In genomic region chr5:132007399-132008162, GRCh38 we compare ENCODE assay signal across 9 cellular contexts. TPM values are rescaled to one million over a fixed set of nuclear protein-coding genes. Genes with fewer than 3 reads are reported as not detected.
A peak's percentile ranks its signal among the peaks of the same experiment; 100 is the strongest.
DNase-seq lines count a peak whose midpoint lies in the region; ATAC-seq and TF ChIP-seq lines count a peak whose summit lies in the region.
"Had no signal": no experiment of that assay in that cellular context is flagged by ENCODE, and none has a peak within 500 bp of the region (broad histone marks: within the 10 kb centered on the region; RNA-seq: fewer than 3 reads in every experiment).

No MANE protein-coding gene starts in this region.

- H3K36me3 ChIP-seq in PC-3 (ENCODE audit: low read depth, low read length) = no peaks in the 10 kb centered on the region

- no peak overlapping the region for H3K4me2 ChIP-seq in PC-3 (ENCODE audit: low read length)

- no peaks in the 10 kb centered on the region for H4K20me1 ChIP-seq in PC-3 (ENCODE audit: low read length)

- H3K4me1 ChIP-seq in PC-3 (ENCODE audit: insufficient read depth, low read length) = no peaks in the 10 kb centered on the region

- POLR2A ChIA-PET in PC-3 (lab: Charles Lee; ENCODE audit: unreplicated experiment) = no interaction called here

- no peak overlapping the region for H3K9ac ChIP-seq in PC-3 (ENCODE audit: low read length)

- no peak overlapping the region for H3K4me3 ChIP-seq in PC-3 (ENCODE audit: low read length)

- peak; percentile 53 for ATAC-seq in GM21367 (IDR thresholded peaks at IDR 0.05; ENCODE audit: unreplicated experiment)
- peak; percentile 78 for ATAC-seq in PC-3
- peak; percentile 76 for ATAC-seq in esophagus mucosa
- peak; percentile 64 to 68 for ATAC-seq in naive B cell (ENCODE audit: low read depth in 2 of 2)

- H2AFZ ChIP-seq in PC-3 (ENCODE audit: low read length) = no peak overlapping the region

- no peaks in the 10 kb centered on the region for H3F3A ChIP-seq in PC-3 (ENCODE audit: low read length, unreplicated experiment)

- H3K9me3 ChIP-seq in PC-3 (ENCODE audit: low read length) = no peaks in the 10 kb centered on the region

- DNase-seq in Calu3 (peak; percentile 91), HUDEP-2 (lab: John Stamatoyannopoulos, UW; ENCODE audit: unreplicated experiment in 76 of 76) (peak in 73 of 76 experiments; percentile 3 to 86 (median 59)), PC-3 (peak; percentile 80), activated T-cell treated with anti-CD3 and anti-CD28 coated beads for 48 hours (ENCODE audit: low read depth) (peak; percentile 62), naive B cell (peak; percentile 65)
- DNase-seq in stimulated activated naive CD4-positive, alpha-beta T cell (lab: John Stamatoyannopoulos, UW) = peak; percentile 29 to 78 (median 60)

- no peaks in the 10 kb centered on the region for H3K79me2 ChIP-seq in PC-3 (ENCODE audit: low read length)

- no TSS peak for BruUV-seq in Calu3 (replicated peaks; lab: Mats Ljungman, UMichigan)
- no TSS peak for BruUV-seq in PC-3 (replicated peaks; lab: Mats Ljungman, UMichigan)

- H3K4me3 Mint-ChIP-seq in Calu3 (ENCODE audit: low read depth, unreplicated experiment) = no peak overlapping the region
- H3K4me3 Mint-ChIP-seq in naive B cell = no peak overlapping the region
- H3K4me3 Mint-ChIP-seq: dendritic cell treated with granulocyte-macrophage colony-stimulating factor and Interleukin-4, amounts not matched to agents 40 ng/mL and 50 ng/mL, for 4 days had no signal

- H3K9me3 Mint-ChIP-seq in Calu3 (ENCODE audit: low read depth, unreplicated experiment) (no peaks in the 10 kb centered on the region), naive B cell (peaks cover 0 to 2% (median 0%) of the 10 kb centered on the region in 7 donors)
- H3K9me3 Mint-ChIP-seq: dendritic cell treated with granulocyte-macrophage colony-stimulating factor and Interleukin-4, amounts not matched to agents 40 ng/mL and 50 ng/mL, for 4 days had no signal

- no peak overlapping the region for H3K27ac Mint-ChIP-seq in Calu3 (ENCODE audit: unreplicated experiment)
- H3K27ac Mint-ChIP-seq in naive B cell = no peak overlapping the region
- H3K27ac Mint-ChIP-seq: dendritic cell treated with granulocyte-macrophage colony-stimulating factor and Interleukin-4, amounts not matched to agents 40 ng/mL and 50 ng/mL, for 4 days had no signal

- H3K36me3 Mint-ChIP-seq in Calu3 (ENCODE audit: insufficient read depth, unreplicated experiment) = peaks cover 11% of the 10 kb centered on the region
- no peaks in the 10 kb centered on the region for H3K36me3 Mint-ChIP-seq in naive B cell

- no peak overlapping the region for H3K27ac ChIP-seq in PC-3 (ENCODE audit: low read length)

- no peaks in the 10 kb centered on the region for H3K27me3 ChIP-seq in PC-3 (ENCODE audit: low read length)

- TF ChIP-seq CTCF in Calu3 (IDR thresholded peaks at IDR 0.05; ENCODE audit: unreplicated experiment) (peak; percentile 81), PC-3 (conservative IDR thresholded peaks at IDR 0.05; ENCODE audit: low read depth, low read length) (peak; percentile 79)

- H3K4me1 Mint-ChIP-seq in Calu3 (ENCODE audit: low read depth, unreplicated experiment) (peaks cover 4% of the 10 kb centered on the region), naive B cell (peaks cover 11 to 16% (median 11%) of the 10 kb centered on the region in 3 donors)

- no peaks in the 10 kb centered on the region for H3K9me2 ChIP-seq in PC-3 (replicated peaks; ENCODE audit: low read length)

- intact Hi-C loops in Calu3 (cut with micrococcal nuclease; ENCODE audit: unreplicated experiment) = loop anchor here (1.0 to 5.0 kb wide), 4 partner anchors 196 to 584 kb away; partner anchors contain the start of gene FNIP1
- intact Hi-C loops in PC-3 (cut with micrococcal nuclease) = loop anchor here (1.0 kb wide), 2 partner anchors 196 to 418 kb away; no protein-coding TSS in a partner anchor

- CTCF ChIA-PET in Calu3 (lab: Charles Lee) (interaction anchor here (0.6 to 3.9 kb wide), 15 partner anchors 8 to 584 kb away, joined by 3 to 23 read pairs (median 4); partner anchors contain the start of gene FNIP1), PC-3 (lab: Charles Lee) (interaction anchor here (1.2 to 2.4 kb wide), 2 partner anchors 197 to 418 kb away, joined by 5 to 13 read pairs; no protein-coding TSS in a partner anchor)

- H3K27me3 Mint-ChIP-seq in Calu3 (ENCODE audit: unreplicated experiment) (peaks cover 29% of the 10 kb centered on the region), naive B cell (peaks cover 27 to 37% (median 37%) of the 10 kb centered on the region in 3 donors)

RNA-seq across cellular contexts. Expression of gene ACSL6, which starts 3.9 kb away (rescaled TPM):
- total RNA-seq in Calu3 (2022) (0.24 and 0.86 TPM in 2 replicates), PC-3 (2014; rRNA removed) (0.15 and 0.35 TPM in 2 replicates), esophagus mucosa (0.08 TPM)
- under 1 TPM in 1 of 6 donors, not detected in 5; 0.16 TPM for polyA plus RNA-seq in naive B cell (ENCODE audit: low read depth in 6 of 6)

RNA-seq across cellular contexts. Expression of gene IL3, which starts 52.9 kb away (rescaled TPM):
- total RNA-seq in Calu3 (2022) = not detected in 2 replicates
- not detected in 2 replicates for total RNA-seq in PC-3 (2014; rRNA removed)
- not detected for total RNA-seq in esophagus mucosa
- not detected for polyA plus RNA-seq in naive B cell (ENCODE audit: low read depth in 6 of 6)
